Comparison of ENCODE assay signal across 9 cellular contexts in genomic region chr12:109291531-109292341, GRCh38. TPM values are rescaled to one million over a fixed set of nuclear protein-coding genes. Genes with fewer than 3 reads are reported as not detected.
DNase-seq lines count a peak whose midpoint lies in the region; ATAC-seq, FAIRE-seq and TF ChIP-seq lines count a peak whose summit lies in the region.
"Had no signal": no experiment of that assay in that cellular context is flagged by ENCODE, and none has a peak within 500 bp of the region (broad histone marks: within the 10 kb centered on the region; RNA-seq: fewer than 3 reads in every experiment).

No MANE protein-coding gene starts in this region.

- TF ChIP-seq CTCF in AG04450 (IDR thresholded peaks at IDR 0.05; ENCODE audit: low read depth, low read length) = no peak
- no peak for TF ChIP-seq CTCF in K562 (IDR thresholded peaks at IDR 0.05 in 2 of 3, conservative IDR thresholded peaks at IDR 0.05 in 1 of 3; ENCODE audit: insufficient read depth in 2 of 3, low read depth in 1 of 3, low read length in 3 of 3)
- no peak for TF ChIP-seq CTCF in stomach (IDR thresholded peaks at IDR 0.05)

- no peaks in the 10 kb centered on the region for H3K9me1 ChIP-seq in K562 (ENCODE audit: control insufficient read depth, insufficient read depth, low read length)

- whole genome bisulfite sequencing in K562 (ENCODE audit: insufficient coverage, low coverage, missing lambda C conversion rate) = 16% methylated on average over 28 of the region's 31 CpGs
- WGBS in stomach, 5 donors = 5 to 14% (median 10%) methylated on average over 12 to 31 of the region's 31 CpGs

- H3K27ac ChIP-seq in AG04450 (ENCODE audit: low read depth, low read length) (no peak overlapping the region), K562 (ENCODE audit: extremely low read depth, low read depth, low read length) (no peak overlapping the region), stomach (no peak overlapping the region)

- POLR2A ChIA-PET in AG04450 (lab: Yijun Ruan, JAX) (no interaction called here), K562 (lab: Yijun Ruan, JAX) (no interaction called here)

- BruUV-seq in K562 (replicated peaks; lab: Mats Ljungman, UMichigan) = no TSS peak

- H3K4me1 ChIP-seq in K562 (replicated peaks in 1 of 2; ENCODE audit: control insufficient read depth in 2 of 2, insufficient read depth in 2 of 2, low read length in 2 of 2) = peaks cover 0 to 15% of the 10 kb centered on the region in 2 experiments; a peak in 2 of 5 replicates
- peaks cover 8 to 14% (median 11%) of the 10 kb centered on the region in 4 donors for H3K4me1 ChIP-seq in stomach

- no peaks in the 10 kb centered on the region for H3K36me3 ChIP-seq in K562 (ENCODE audit: control insufficient read depth, insufficient read depth, low read length)
- no peaks in the 10 kb centered on the region for H3K36me3 ChIP-seq in stomach

- intact Hi-C loops in K562 (cut with micrococcal nuclease) (no loop called here), stomach (cut with DNase I; ENCODE audit: low total_unique reads) (no loop called here)

- in situ Hi-C loops in K562 (cut with MboI) = no loop called here

- TF ChIP-seq RAD21 in K562 (CRISPR knock-in tag; conservative IDR thresholded peaks at IDR 0.05 in 1 of 2, IDR thresholded peaks at IDR 0.05 in 1 of 2) = no peak

- H3K4me1 Mint-ChIP-seq in activated T-cell treated with anti-CD3 and anti-CD28 coated beads, Interleukin-2, amount 50 U/mL, for 4 hours (ENCODE audit: low read depth) = no peaks in the 10 kb centered on the region

- H3K4me3 Mint-ChIP-seq in activated T-cell treated with anti-CD3 and anti-CD28 coated beads, Interleukin-2, amount 50 U/mL, for 4 hours = no peak overlapping the region

- H3K4me2 ChIP-seq in K562 (ENCODE audit: insufficient read depth, low read length) = no peak overlapping the region

- TF ChIP-seq POLR2A in K562 (conservative IDR thresholded peaks at IDR 0.05) (no peak), stomach (IDR thresholded peaks at IDR 0.05) (no peak)

- no peak overlapping the region for H2AFZ ChIP-seq in K562 (ENCODE audit: low read depth, low read length)

- ATAC-seq in K562 (peak; percentile 50; the same call in 2 of the 3 replicates), GM18517 (IDR thresholded peaks at IDR 0.05; ENCODE audit: unreplicated experiment) (no peak)
- ATAC-seq in activated T-cell treated with anti-CD3 and anti-CD28 coated beads, Interleukin-2, amount 50 U/mL, for 4 hours = no peak

- H3K27me3 Mint-ChIP-seq in activated T-cell treated with anti-CD3 and anti-CD28 coated beads, Interleukin-2, amount 50 U/mL, for 4 hours (ENCODE audit: low read depth) = peaks cover 52% of the 10 kb centered on the region

- H3K9ac ChIP-seq in K562 (ENCODE audit: insufficient read depth in 1 of 2, low read depth in 2 of 2, low read length in 2 of 2) = no peak overlapping the region

- no peak for DNase-seq in AG04450 (ENCODE audit: low read depth, low spot score)
- peak; percentile 97 for DNase-seq in NCI-H146 (lab: John Stamatoyannopoulos, UW)
- DNase-seq in K562 (ENCODE audit: extremely low read depth in 1 of 4, low spot score in 3 of 4) = no peak
- DNase-seq in islet precursor cell = peak; percentile 94
- DNase-seq in stomach = peak; percentile 34
- no peak for DNase-seq in activated T-cell treated with anti-CD3 and anti-CD28 coated beads, Interleukin-2, amount 50 U/mL, for 4 hours
- no peak for DNase-seq in amniotic stem cell (lab: John Stamatoyannopoulos, UW)

- FAIRE-seq in K562 (lab: Jason Lieb, UNC) = no peak
- FAIRE-seq: G401.6 had no signal

- peaks cover 4% of the 10 kb centered on the region for H4K20me1 ChIP-seq in K562 (replicated peaks; ENCODE audit: control insufficient read depth, insufficient read depth, low read length)

- no peaks in the 10 kb centered on the region for H3K36me3 Mint-ChIP-seq in activated T-cell treated with anti-CD3 and anti-CD28 coated beads, Interleukin-2, amount 50 U/mL, for 4 hours (ENCODE audit: insufficient read depth)

- H3K4me3 ChIP-seq in AG04450 (ENCODE audit: low read depth, low read length) (peak overlapping the region; percentile 13; the same call in 1 of the 2 replicates), K562 (no peak overlapping the region), stomach (peak overlapping the region; percentile 22 to 35 (median 34))

- H3K27me3 ChIP-seq in AG04450 (ENCODE audit: control insufficient read depth, insufficient read depth, low read length) = peaks cover 9% of the 10 kb centered on the region
- peaks cover 8 to 66% of the 10 kb centered on the region in 2 experiments; a peak in 4 of 5 replicates for H3K27me3 ChIP-seq in K562 (ENCODE audit: control insufficient read depth in 2 of 2, insufficient read depth in 2 of 2, low read length in 2 of 2)
- peaks cover 0 to 46% (median 7%) of the 10 kb centered on the region in 3 donors for H3K27me3 ChIP-seq in stomach

- TF ChIP-seq EP300 in K562 (IDR thresholded peaks at IDR 0.05; ENCODE audit: low read length) (no peak), stomach (IDR thresholded peaks at IDR 0.05) (no peak)

- H3K79me2 ChIP-seq in K562 (ENCODE audit: control insufficient read depth, insufficient read depth, low read length) = no peaks in the 10 kb centered on the region

- CTCF ChIA-PET in AG04450 (lab: Charles Lee) (interaction anchor here (1.4 kb wide), 1 partner anchor 102 kb away, joined by 3 read pairs; no protein-coding TSS in a partner anchor), K562 (lab: Yijun Ruan, JAX; ENCODE audit: low intra/inter-chr PET ratio) (no interaction called here)

- H3K9me3 ChIP-seq in AG04450 (ENCODE audit: control insufficient read depth, insufficient read depth, low read length) (no peaks in the 10 kb centered on the region; the same call in 1 of the 2 replicates), K562 (replicated peaks; ENCODE audit: control insufficient read depth, insufficient read depth, low read depth, low read length) (no peaks in the 10 kb centered on the region), stomach (no peaks in the 10 kb centered on the region)

- H3K9me3 Mint-ChIP-seq in activated T-cell treated with anti-CD3 and anti-CD28 coated beads, Interleukin-2, amount 50 U/mL, for 4 hours = no peaks in the 10 kb centered on the region

TF ChIP-seq in K562, 482 proteins besides CTCF, POLR2A, EP300 and RAD21 (continues in another document):
- TF ChIP-seq STAT5B (CRISPR knock-in tag; IDR thresholded peaks at IDR 0.05) (no peak), RFX1 (IDR thresholded peaks at IDR 0.05) (peak; percentile 38; the same call in 1 of the 2 replicates), GABPA (tag; conservative IDR thresholded peaks at IDR 0.05; ENCODE audit: low read depth) (no peak)

RNA-seq across cellular contexts. Expression of gene FOXN4, which starts 17.3 kb away (rescaled TPM):
- not detected in 2 replicates for polyA plus RNA-seq in AG04450 (2011; rRNA removed)
- not detected in 2 replicates for polyA minus RNA-seq in AG04450 (2011; rRNA and poly(A)+ RNA removed)
- not detected in 2 replicates for total RNA-seq in K562 (2011; cell fraction: chromatin; rRNA removed; ENCODE audit: low replicate concordance)
- not detected in 2 replicates for total RNA-seq in K562 (2011; cell fraction: nucleolus; rRNA removed)
- total RNA-seq in K562 (2011; cell fraction: nucleoplasm; rRNA removed) = not detected in 2 replicates
- not detected in 2 replicates for total RNA-seq in K562 (2014; rRNA removed)
- total RNA-seq in K562 (2014; rRNA removed; fragmentation: Illumina TruSeq; extraction: Trizol) = not detected in 2 replicates
- not detected in 2 replicates for total RNA-seq in K562 (2015; rRNA removed; fragmentation: Illumina TruSeq; extraction: Trizol)
- total RNA-seq in K562 (2021) = not detected in 2 replicates
- not detected in 2 replicates for polyA plus RNA-seq in K562 (2011; rRNA removed)
- polyA plus RNA-seq in K562 (2011; cell fraction: cytosol; rRNA removed) = not detected in 2 replicates
- polyA plus RNA-seq in K562 (2011; cell fraction: nucleus; rRNA removed) = not detected in 2 replicates
- polyA plus RNA-seq in K562 (2012) = not detected in 2 replicates
- polyA plus RNA-seq in K562 (2014; fragmentation: Illumina TruSeq; extraction: Trizol) = not detected in 2 replicates
- not detected for polyA plus RNA-seq in K562 (2014; fragmentation: Nextera tagmentation; extraction: Ambion mirVana)
- not detected in 2 replicates for polyA plus RNA-seq in K562 (2014; rRNA removed)
- polyA minus RNA-seq in K562 (2011; rRNA and poly(A)+ RNA removed) = not detected in 2 replicates
- polyA minus RNA-seq in K562 (2011; cell fraction: cytosol; rRNA and poly(A)+ RNA removed) = not detected in 2 replicates
- polyA minus RNA-seq in K562 (2011; cell fraction: nucleus; rRNA and poly(A)+ RNA removed) = not detected in 2 replicates
- not detected for total RNA-seq in stomach
- polyA plus RNA-seq in stomach = not detected
- total RNA-seq in activated T-cell treated with anti-CD3 and anti-CD28 coated beads, Interleukin-2, amount 50 U/mL, for 4 hours = not detected

RNA-seq across cellular contexts. Expression of gene MYO1H, which starts 56.0 kb away (rescaled TPM):
- polyA plus RNA-seq in AG04450 (2011; rRNA removed) = not detected in 2 replicates
- not detected in 2 replicates for polyA minus RNA-seq in AG04450 (2011; rRNA and poly(A)+ RNA removed)
- not detected in 2 replicates for total RNA-seq in K562 (2011; cell fraction: chromatin; rRNA removed; ENCODE audit: low replicate concordance)
- not detected in 2 replicates for total RNA-seq in K562 (2011; cell fraction: nucleolus; rRNA removed)
- total RNA-seq in K562 (2011; cell fraction: nucleoplasm; rRNA removed) = 0.44 TPM in 1 of 2 replicates, not detected in the other
- not detected in 2 replicates for total RNA-seq in K562 (2014; rRNA removed)
- total RNA-seq in K562 (2014; rRNA removed; fragmentation: Illumina TruSeq; extraction: Trizol) = not detected in 2 replicates
- not detected in 2 replicates for total RNA-seq in K562 (2015; rRNA removed; fragmentation: Illumina TruSeq; extraction: Trizol)
- total RNA-seq in K562 (2021) = not detected in 2 replicates
- not detected in 2 replicates for polyA plus RNA-seq in K562 (2011; rRNA removed)
- not detected in 2 replicates for polyA plus RNA-seq in K562 (2011; cell fraction: cytosol; rRNA removed)
- not detected in 2 replicates for polyA plus RNA-seq in K562 (2011; cell fraction: nucleus; rRNA removed)
- polyA plus RNA-seq in K562 (2012) = 0.01 TPM in 1 of 2 replicates, not detected in the other
- polyA plus RNA-seq in K562 (2014; fragmentation: Illumina TruSeq; extraction: Trizol) = not detected in 2 replicates
- not detected for polyA plus RNA-seq in K562 (2014; fragmentation: Nextera tagmentation; extraction: Ambion mirVana)
- not detected in 2 replicates for polyA plus RNA-seq in K562 (2014; rRNA removed)
- polyA minus RNA-seq in K562 (2011; rRNA and poly(A)+ RNA removed) = not detected in 2 replicates
- polyA minus RNA-seq in K562 (2011; cell fraction: cytosol; rRNA and poly(A)+ RNA removed) = not detected in 2 replicates
- not detected in 2 replicates for polyA minus RNA-seq in K562 (2011; cell fraction: nucleus; rRNA and poly(A)+ RNA removed)
- total RNA-seq in stomach = not detected
- under 1 TPM in 1 of 3 donors, not detected in 2; 0.08 TPM for polyA plus RNA-seq in stomach
- not detected for total RNA-seq in activated T-cell treated with anti-CD3 and anti-CD28 coated beads, Interleukin-2, amount 50 U/mL, for 4 hours

Comparison
In these comparisons a context has a peak if more than half of its experiments do, and no peak if none do; other contexts are left out.
1. DNase-seq: peak in NCI-H146 (single experiment), islet precursor cell (single experiment) and stomach (single experiment); none in AG04450 (single experiment), K562 (0 of 4), activated T-cell treated with anti-CD3 and anti-CD28 coated beads, Interleukin-2, amount 50 U/mL, for 4 hours (single experiment) and amniotic stem cell (single experiment).